Comparison of ENCODE assay signal across 8 cellular contexts in the genomic region with DNA sequence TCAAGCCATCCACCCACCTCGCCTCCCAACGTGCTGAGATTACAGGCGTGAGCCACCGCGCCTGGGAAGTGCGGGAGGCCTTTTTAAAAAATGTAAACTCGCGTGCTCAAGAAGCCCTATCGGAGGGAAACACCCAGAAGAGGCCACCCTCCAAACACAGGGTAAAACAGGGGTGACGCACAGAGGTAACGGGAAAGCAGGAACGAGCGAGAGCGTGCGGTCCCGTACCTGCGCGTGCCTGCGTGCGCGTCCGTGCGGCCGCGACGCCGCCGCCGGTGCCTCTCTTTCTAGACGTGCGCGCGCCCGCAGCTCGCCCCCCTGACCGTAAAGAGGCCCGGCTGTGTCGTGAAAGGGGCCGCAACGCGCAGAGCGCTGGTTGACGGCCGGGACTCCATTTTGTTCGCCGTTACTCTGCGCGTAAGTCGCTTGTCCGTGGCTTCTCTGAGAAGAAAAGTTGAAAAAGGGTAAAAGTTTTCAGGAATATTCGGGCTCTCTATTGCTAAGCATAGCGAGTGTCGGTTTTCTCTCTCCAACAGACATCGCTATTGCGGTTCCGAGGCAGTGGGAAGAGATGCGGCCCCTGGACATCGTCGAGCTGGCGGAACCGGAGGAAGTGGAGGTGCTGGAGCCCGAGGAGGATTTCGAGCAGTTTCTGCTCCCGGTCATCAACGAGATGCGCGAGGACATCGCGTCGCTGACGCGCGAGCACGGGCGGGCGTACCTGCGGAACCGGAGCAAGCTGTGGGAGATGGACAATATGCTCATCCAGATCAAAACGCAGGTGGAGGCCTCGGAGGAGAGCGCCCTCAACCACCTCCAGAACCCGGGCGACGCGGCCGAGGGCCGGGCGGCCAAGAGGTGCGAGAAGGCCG. TPM values are rescaled to one million over a fixed set of nuclear protein-coding genes. Genes with fewer than 3 reads are reported as not detected.
DNase-seq lines count a peak whose midpoint lies in the region; ATAC-seq and TF ChIP-seq lines count a peak whose summit lies in the region.

TSS of gene MRFAP1 (plus strand) at position 394 of the 872 bp plus-strand sequence. CDS start at position 572, 178 bp downstream.

- H3K9me3 Mint-ChIP-seq in T-helper 1 cell treated with Interleukin-12 subunit alpha and Interleukin-12 subunit beta and Interleukin-4 antibody, amounts not matched to agents 30 μg/mL and 1 μg/mL, for 36 hours = peaks cover 6% of the 10 kb centered on the region

- H3K36me3 Mint-ChIP-seq in T-helper 1 cell treated with Interleukin-12 subunit alpha and Interleukin-12 subunit beta and Interleukin-4 antibody, amounts not matched to agents 30 μg/mL and 1 μg/mL, for 36 hours (ENCODE audit: low read depth) = peaks cover 35% of the 10 kb centered on the region

- TF ChIP-seq CTCF in prostate gland (IDR thresholded peaks at IDR 0.05) = peak in 1 of 4 experiments; percentile 2

- ATAC-seq in GM18498 (IDR thresholded peaks at IDR 0.05; ENCODE audit: unreplicated experiment) (peak; percentile 82), HG02885 (IDR thresholded peaks at IDR 0.05; ENCODE audit: poor library complexity, unreplicated experiment) (peak; percentile 83), left ventricle myocardium superior (peak; percentile 96)

- peak within 1 kb of the TSS; percentile 100 for H3K27ac Mint-ChIP-seq in T-helper 1 cell treated with Interleukin-12 subunit alpha and Interleukin-12 subunit beta and Interleukin-4 antibody, amounts not matched to agents 30 μg/mL and 1 μg/mL, for 36 hours

- H3K27me3 Mint-ChIP-seq in T-helper 1 cell treated with Interleukin-12 subunit alpha and Interleukin-12 subunit beta and Interleukin-4 antibody, amounts not matched to agents 30 μg/mL and 1 μg/mL, for 36 hours (ENCODE audit: low read depth) = no peaks in the 10 kb centered on the region

- under 1% methylated on average over 90 of the region's 90 CpGs for WGBS in prostate gland

- peak within 1 kb of the TSS; percentile 91 to 94 for H3K27ac ChIP-seq in prostate gland

- peak; percentile 70 for TF ChIP-seq POLR2A in prostate gland (IDR thresholded peaks at IDR 0.05)

- no peaks in the 10 kb centered on the region for H3K36me3 ChIP-seq in prostate gland

- peaks cover 26% of the 10 kb centered on the region for H3K4me1 Mint-ChIP-seq in T-helper 1 cell treated with Interleukin-12 subunit alpha and Interleukin-12 subunit beta and Interleukin-4 antibody, amounts not matched to agents 30 μg/mL and 1 μg/mL, for 36 hours (ENCODE audit: low read depth)

- intact Hi-C loops in left ventricle myocardium superior (cut with micrococcal nuclease) (no loop called here), prostate gland (cut with DNase I) (loop anchor here (1.0 kb wide), 1 partner anchor 69 kb away; the partner anchor contains the start of gene MRFAP1L1)

- no peaks in the 10 kb centered on the region for H3K9me3 ChIP-seq in prostate gland

- peak within 1 kb of the TSS; percentile 100 for H3K4me3 Mint-ChIP-seq in T-helper 1 cell treated with Interleukin-12 subunit alpha and Interleukin-12 subunit beta and Interleukin-4 antibody, amounts not matched to agents 30 μg/mL and 1 μg/mL, for 36 hours

- peak within 1 kb of the TSS; percentile 61 to 80 for H3K4me3 ChIP-seq in prostate gland

- no peaks in the 10 kb centered on the region for H3K27me3 ChIP-seq in prostate gland (replicated peaks; ENCODE audit: insufficient read depth)

- H3K4me1 ChIP-seq in prostate gland (replicated peaks) = peaks cover 9% of the 10 kb centered on the region

- DNase-seq in NCI-H1694 treated with DMSO at 0.1 percent for 48 hours (lab: John Stamatoyannopoulos, UW) (peak; percentile 79), amniotic stem cell (lab: John Stamatoyannopoulos, UW) (peak; percentile 94), left ventricle myocardium superior (peak; percentile 97), prostate gland (ENCODE audit: low spot score) (peak; percentile 95), ureter (ENCODE audit: low spot score) (peak; percentile 94)

RNA-seq across cellular contexts. Expression of gene MRFAP1, which starts in this region (rescaled TPM):
- total RNA-seq in left ventricle myocardium superior = 226 TPM
- total RNA-seq in prostate gland = 100 to 1,000 TPM; 256 to 298 TPM
- total RNA-seq in ureter = 196 TPM

Comparison
In these comparisons a context has a peak if more than half of its experiments do, and no peak if none do; other contexts are left out.
1. Peak in every context shown above with its lines: DNase-seq, ATAC-seq, H3K4me3 ChIP-seq and H3K27ac ChIP-seq.